In the genomic region with DNA sequence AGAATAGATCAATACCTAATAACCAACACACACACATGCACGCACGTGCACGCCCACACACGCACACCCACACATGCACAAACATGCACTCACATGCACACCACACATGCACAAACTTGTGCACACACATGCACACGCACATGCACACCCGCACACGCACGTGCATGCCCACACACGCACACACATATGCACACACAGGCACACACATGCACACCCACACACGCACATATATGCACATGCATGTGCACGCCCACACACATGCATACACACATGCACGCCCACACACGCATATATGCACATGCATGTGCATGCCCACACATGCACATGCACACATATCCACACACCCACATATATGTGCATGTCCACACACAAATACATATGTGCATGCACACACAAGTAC, we compare ENCODE assay signal across 34 cellular contexts. TPM values are rescaled to one million over a fixed set of nuclear protein-coding genes. Genes with fewer than 3 reads are reported as not detected.
"Had no signal": no experiment of that assay in that cellular context is flagged by ENCODE, and none has a peak within 500 bp of the region (broad histone marks: within the 10 kb centered on the region; RNA-seq: fewer than 3 reads in every experiment).

No MANE protein-coding gene starts in this region.

- H3K27ac Mint-ChIP-seq: memory B cell; mesothelial cell of epicardium; progenitor cell of endocrine pancreas; stimulated activated naive CD8-positive, alpha-beta T cell treated with anti-CD3 and anti-CD28 coated beads, Interleukin-15, amount 100 ng/mL, for 72 hours had no signal

- H3K4me1 ChIP-seq: colonic mucosa, gastrocnemius medialis, parathyroid adenoma, suprapubic skin, transverse colon, vagina had no signal

- DNase-seq: colonic mucosa; dermis blood vessel endothelial cell; effector memory CD4-positive, alpha-beta T cell; foreskin fibroblast; gastrocnemius medialis; head of caudate nucleus; kidney; mucosa of descending colon; naive B cell; stimulated activated CD4-positive, alpha-beta T cell treated with anti-CD3 and anti-CD28 coated beads, Interleukin-12 subunit alpha, Interleukin-12 subunit beta, amount 100 ng/mL, for 4 hours; stimulated activated CD4-positive, alpha-beta T cell treated with anti-CD3 and anti-CD28 coated beads, Interleukin-1b, Interleukin-23, amount 100 ng/mL, for 48 hours; stimulated activated CD4-positive, alpha-beta T cell treated with anti-CD3 and anti-CD28 coated beads, Interleukin-4, amount 100 ng/mL, for 1 hour; stimulated activated CD8-positive, alpha-beta memory T cell treated with anti-CD3 and anti-CD28 coated beads, Interleukin-4, amount 100 ng/mL, for 48 hours; stimulated activated naive CD4-positive, alpha-beta T cell; stimulated activated naive CD8-positive, alpha-beta T cell treated with anti-CD3 and anti-CD28 coated beads, Interleukin-15, amount 100 ng/mL, for 72 hours; transverse colon had no signal

- H3K4me3 ChIP-seq: colonic mucosa, gastrocnemius medialis, lung, mucosa of descending colon, smooth muscle cell, suprapubic skin, transverse colon, vagina had no signal

- H3K9ac ChIP-seq: parathyroid adenoma had no signal

- H3K27me3 ChIP-seq: colonic mucosa, vagina had no signal

- H3K27ac ChIP-seq: colonic mucosa, epithelial cell of prostate, gastrocnemius medialis, parathyroid adenoma, suprapubic skin, transverse colon, vagina had no signal

- FAIRE-seq: endometrium, kidney had no signal

- H3K36me3 ChIP-seq: colonic mucosa, gastrocnemius medialis, suprapubic skin, transverse colon, vagina had no signal

- H2AFZ ChIP-seq: parathyroid adenoma had no signal

- H3K79me2 ChIP-seq: parathyroid adenoma had no signal

- H3K4me3 Mint-ChIP-seq: memory B cell; mesothelial cell of epicardium; natural killer cell treated with Interleukin-12 subunit alpha and Interleukin-12 subunit beta and Interleukin-15 and Interleukin-18, amount 100 ng/mL, for 72 hours; neural crest cell; stimulated activated naive CD8-positive, alpha-beta T cell treated with anti-CD3 and anti-CD28 coated beads, Interleukin-15, amount 100 ng/mL, for 72 hours had no signal

- H3K9me3 ChIP-seq: colonic mucosa, suprapubic skin had no signal

- H3K36me3 Mint-ChIP-seq: mesothelial cell of epicardium had no signal

- H3K4me1 Mint-ChIP-seq: memory B cell; mesothelial cell of epicardium; neural crest cell; stimulated activated naive CD8-positive, alpha-beta T cell treated with anti-CD3 and anti-CD28 coated beads, Interleukin-15, amount 100 ng/mL, for 72 hours had no signal

- H3K4me2 ChIP-seq: smooth muscle cell had no signal

- ATAC-seq: esophagus mucosa; gastrocnemius medialis; left lobe of liver; mucosa of descending colon; sciatic nerve; stimulated activated naive CD8-positive, alpha-beta T cell treated with anti-CD3 and anti-CD28 coated beads, Interleukin-15, amount 100 ng/mL, for 72 hours had no signal

RNA-seq across cellular contexts. Expression of gene CHRNA4, which starts 26.2 kb away (rescaled TPM):
- total RNA-seq: dermis blood vessel endothelial cell; esophagus mucosa; gastrocnemius medialis; glomerular endothelial cell; mucosa of descending colon; natural killer cell treated with Interleukin-12 subunit alpha and Interleukin-12 subunit beta and Interleukin-15 and Interleukin-18, amount 100 ng/mL, for 72 hours; osteoblast; smooth muscle cell; suprapubic skin; ureter had no signal
